ENCODE assay signal across 8 cellular contexts in genomic region chr1:116508984-116509980, GRCh38.
DNase-seq lines count a peak whose midpoint lies in the region; ATAC-seq and TF ChIP-seq lines count a peak whose summit lies in the region.

No MANE protein-coding gene starts in this region.

- DNase-seq in HT1080 (ENCODE audit: low read depth) (peak; percentile 99), left lung (no peak), endodermal cell (no peak), DMS114 treated with DMSO at 0.1 percent for 48 hours (lab: John Stamatoyannopoulos, UW; ENCODE audit: unreplicated experiment) (no peak), uterus (no peak)
- peak; percentile 55 to 66 for DNase-seq in activated T-cell treated with anti-CD3 and anti-CD28 coated beads, Interleukin-2, amount 50 U/mL, for 48 hours

- H3K27me3 ChIP-seq in ACC112 (ENCODE audit: insufficient read depth, low read length), result no peaks in the 10 kb centered on the region
- H3K27me3 ChIP-seq in left lung, result no peaks in the 10 kb centered on the region
- no peaks in the 10 kb centered on the region for H3K27me3 ChIP-seq in endodermal cell (ENCODE audit: control insufficient read depth, insufficient read depth, low read length, poor library complexity, severe bottlenecking)
- no peaks in the 10 kb centered on the region for H3K27me3 ChIP-seq in uterus

- H3K4me1 ChIP-seq in ACC112 (ENCODE audit: control insufficient read depth, insufficient read depth, low read length, unreplicated experiment) (peaks cover 34% of the 10 kb centered on the region), left lung (peaks cover 0 to 88% of the 10 kb centered on the region in 2 donors), endodermal cell (ENCODE audit: control insufficient read depth, insufficient read depth, low read length) (peaks cover 2% of the 10 kb centered on the region), uterus (no peaks in the 10 kb centered on the region)

- TF ChIP-seq POLR2A in GM19193 (IDR thresholded peaks at IDR 0.05; ENCODE audit: extremely low read depth, insufficient read depth, insufficient read length) (peak; percentile 14), uterus (IDR thresholded peaks at IDR 0.05) (no peak)

- peaks cover 11% of the 10 kb centered on the region for H3K9me3 Mint-ChIP-seq in endodermal cell

- no peaks in the 10 kb centered on the region for H3K79me2 ChIP-seq in ACC112 (ENCODE audit: control insufficient read depth, insufficient read depth, low read length, unreplicated experiment)

- peak overlapping the region; percentile 84 for H2AFZ ChIP-seq in ACC112 (ENCODE audit: low read length, unreplicated experiment)

- peak overlapping the region; percentile 58 for H3K4me3 ChIP-seq in ACC112 (ENCODE audit: low read depth, low read length)
- no peak overlapping the region for H3K4me3 ChIP-seq in left lung
- no peak overlapping the region for H3K4me3 ChIP-seq in endodermal cell (ENCODE audit: low read length)
- no peak overlapping the region for H3K4me3 ChIP-seq in uterus

- intact Hi-C loops in left lung (cut with DNase I), result no loop called here
- intact Hi-C loops in uterus (cut with DNase I; ENCODE audit: low total_unique reads), result no loop called here

- peak; percentile 50 for ATAC-seq in left lung

- no peaks in the 10 kb centered on the region for H3K4me1 Mint-ChIP-seq in endodermal cell

- H3K36me3 Mint-ChIP-seq in endodermal cell (ENCODE audit: low read depth), result peaks cover 2% of the 10 kb centered on the region

- H3K27ac Mint-ChIP-seq in endodermal cell, result no peak overlapping the region

- no peaks in the 10 kb centered on the region for H3K36me3 ChIP-seq in ACC112 (ENCODE audit: insufficient read depth, low read length)
- no peaks in the 10 kb centered on the region for H3K36me3 ChIP-seq in left lung
- no peaks in the 10 kb centered on the region for H3K36me3 ChIP-seq in endodermal cell (ENCODE audit: control insufficient read depth, insufficient read depth, low read length)
- H3K36me3 ChIP-seq in uterus, result no peaks in the 10 kb centered on the region

- no peaks in the 10 kb centered on the region for H3K9me3 ChIP-seq in left lung
- peaks cover 9% of the 10 kb centered on the region for H3K9me3 ChIP-seq in endodermal cell (ENCODE audit: control insufficient read depth, low read length)
- H3K9me3 ChIP-seq in uterus, result no peaks in the 10 kb centered on the region

- no peak overlapping the region for H3K9ac ChIP-seq in endodermal cell (ENCODE audit: extremely low read depth, low read length, poor library complexity, severe bottlenecking)

- no peak overlapping the region for H3K4me3 Mint-ChIP-seq in endodermal cell

- TF ChIP-seq CTCF in left lung (IDR thresholded peaks at IDR 0.05), result no peak
- no peak for TF ChIP-seq CTCF in endodermal cell (conservative IDR thresholded peaks at IDR 0.05)
- TF ChIP-seq CTCF in uterus (IDR thresholded peaks at IDR 0.05), result no peak

- H3K27ac ChIP-seq in ACC112 (ENCODE audit: low read depth, low read length) (peak overlapping the region; percentile 100), left lung (peak overlapping the region; percentile 9 to 86), endodermal cell (ENCODE audit: low read depth, low read length) (no peak overlapping the region), uterus (no peak overlapping the region)

- WGBS in endodermal cell (ENCODE audit: insufficient coverage in 1 of 2, insufficient read length in 1 of 2), 2 experiments, result 95 to 100% methylated on average over 1 to 3 of the region's 3 CpGs

- no peaks in the 10 kb centered on the region for H3K27me3 Mint-ChIP-seq in endodermal cell (ENCODE audit: insufficient read depth)

Comparison
In these comparisons a context has a peak if more than half of its experiments do, and no peak if none do; other contexts are left out.
1. H3K27ac ChIP-seq: peak in ACC112 (single experiment) and left lung (2 of 2); none in endodermal cell (single experiment) and uterus (0 of 2).
2. DNase-seq: peak in HT1080 (single experiment) and activated T-cell treated with anti-CD3 and anti-CD28 coated beads, Interleukin-2, amount 50 U/mL, for 48 hours (2 of 2); none in left lung (0 of 2), endodermal cell (single experiment), DMS114 treated with DMSO at 0.1 percent for 48 hours (single experiment) and uterus (0 of 2).